Comparison of ENCODE assay signal across 11 cellular contexts in genomic region chr2:40844353-40845277, GRCh38.
DNase-seq lines count a peak whose midpoint lies in the region; ATAC-seq and TF ChIP-seq lines count a peak whose summit lies in the region.
"Had no signal": no experiment of that assay in that cellular context is flagged by ENCODE, and none has a peak within 500 bp of the region (broad histone marks: within the 10 kb centered on the region; RNA-seq: fewer than 3 reads in every experiment).

No MANE protein-coding gene starts in this region.

- H3K27ac ChIP-seq in right cardiac atrium (ENCODE audit: low read length) = no peak overlapping the region
- H3K27ac ChIP-seq: neutrophil had no signal

- DNase-seq in GM12865 (ENCODE audit: low read depth) (peak; percentile 14), HPDE6-E6E7 (ENCODE audit: extremely low spot score) (peak; percentile 57), SW480 (ENCODE audit: low spot score) (peak; percentile 21), kidney glomerular epithelial cell (lab: John Stamatoyannopoulos, UW) (peak; percentile 4), NCI-H146 (lab: John Stamatoyannopoulos, UW) (no peak), GOT3 (lab: John Stamatoyannopoulos, UW) (no peak), right cardiac atrium (no peak), T-helper 1 cell (no peak)
- DNase-seq: activated B cell treated with CpG ODN at 0.5 μM for 24 hours, NCI-H1105 had no signal

- no peak for ATAC-seq in right cardiac atrium

- intact Hi-C loops in right cardiac atrium (cut with DNase I) = no loop called here

- H3K9me3 ChIP-seq in right cardiac atrium (ENCODE audit: control insufficient read depth, low read length) = no peaks in the 10 kb centered on the region
- H3K9me3 ChIP-seq: neutrophil had no signal

- no peaks in the 10 kb centered on the region for H3K4me1 ChIP-seq in right cardiac atrium (ENCODE audit: control insufficient read depth, insufficient read depth, low read length)

- H3K27me3 ChIP-seq in right cardiac atrium (ENCODE audit: control insufficient read depth, insufficient read depth) = no peaks in the 10 kb centered on the region
- H3K27me3 ChIP-seq: neutrophil had no signal

- 77% methylated on average over 8 of the region's 8 CpGs for WGBS in right cardiac atrium

- H3K4me3 ChIP-seq in GM12865 (ENCODE audit: low read depth, low read length) = no peak overlapping the region
- H3K4me3 ChIP-seq in right cardiac atrium (ENCODE audit: low read length) = no peak overlapping the region

- peak; percentile 1 for TF ChIP-seq CTCF in GM12865 (IDR thresholded peaks at IDR 0.05; ENCODE audit: insufficient read depth, low read depth, low read length, missing control alignments)

Comparison
In these comparisons a context has a peak if more than half of its experiments do, and no peak if none do; other contexts are left out.
1. DNase-seq: peak in GM12865 (single experiment), HPDE6-E6E7 (single experiment), SW480 (single experiment) and kidney glomerular epithelial cell (single experiment); none in NCI-H146 (single experiment), GOT3 (single experiment), right cardiac atrium (0 of 3) and T-helper 1 cell (0 of 5).